In genomic region chr13:20366056-20366455, GRCh38 we compare ENCODE assay signal across 7 cellular contexts.
"Had no signal": no experiment of that assay in that cellular context is flagged by ENCODE, and none has a peak within 500 bp of the region (broad histone marks: within the 10 kb centered on the region; RNA-seq: fewer than 3 reads in every experiment).

No MANE protein-coding gene starts in this region.

- H3K27ac ChIP-seq: HL-60 had no signal

- H3K36me3 Mint-ChIP-seq: IgD-negative memory B cell had no signal

- DNase-seq: IMR-90, KBM-7, KG1 had no signal

- H3K27ac Mint-ChIP-seq: IgD-negative memory B cell had no signal

- ATAC-seq: HepG2, K562 had no signal

- H3K4me3 ChIP-seq: K562 had no signal

- H3K4me3 Mint-ChIP-seq: IgD-negative memory B cell had no signal
